ENCODE assay signal across 1 cellular context in genomic region chr1:162056043-162056442, GRCh38.
TF ChIP-seq lines count a peak whose summit lies in the region.

No MANE protein-coding gene starts in this region.

TF ChIP-seq in GM12878, 131 proteins besides CTCF, POLR2A, EP300 and RAD21:
- TF ChIP-seq SMC3 (IDR thresholded peaks at IDR 0.05; ENCODE audit: borderline replicate concordance, low read length) (peak; percentile 76), ZZZ3 (IDR thresholded peaks at IDR 0.05; ENCODE audit: control insufficient read depth, insufficient read length, low read depth) (no peak), YY1 (IDR thresholded peaks at IDR 0.05; ENCODE audit: low read depth, low read length) (peak; percentile 59), SIN3A (IDR thresholded peaks at IDR 0.05; ENCODE audit: low read depth, low read length) (no peak), TARDBP (IDR thresholded peaks at IDR 0.05; ENCODE audit: borderline replicate concordance) (no peak)
